8 cellular contexts compared by ENCODE assay signal in genomic region chr22:31496007-31496734, GRCh38. TPM values are rescaled to one million over a fixed set of nuclear protein-coding genes. Genes with fewer than 3 reads are reported as not detected.
DNase-seq lines count a peak whose midpoint lies in the region; ATAC-seq and TF ChIP-seq lines count a peak whose summit lies in the region.

A gene with protein sequence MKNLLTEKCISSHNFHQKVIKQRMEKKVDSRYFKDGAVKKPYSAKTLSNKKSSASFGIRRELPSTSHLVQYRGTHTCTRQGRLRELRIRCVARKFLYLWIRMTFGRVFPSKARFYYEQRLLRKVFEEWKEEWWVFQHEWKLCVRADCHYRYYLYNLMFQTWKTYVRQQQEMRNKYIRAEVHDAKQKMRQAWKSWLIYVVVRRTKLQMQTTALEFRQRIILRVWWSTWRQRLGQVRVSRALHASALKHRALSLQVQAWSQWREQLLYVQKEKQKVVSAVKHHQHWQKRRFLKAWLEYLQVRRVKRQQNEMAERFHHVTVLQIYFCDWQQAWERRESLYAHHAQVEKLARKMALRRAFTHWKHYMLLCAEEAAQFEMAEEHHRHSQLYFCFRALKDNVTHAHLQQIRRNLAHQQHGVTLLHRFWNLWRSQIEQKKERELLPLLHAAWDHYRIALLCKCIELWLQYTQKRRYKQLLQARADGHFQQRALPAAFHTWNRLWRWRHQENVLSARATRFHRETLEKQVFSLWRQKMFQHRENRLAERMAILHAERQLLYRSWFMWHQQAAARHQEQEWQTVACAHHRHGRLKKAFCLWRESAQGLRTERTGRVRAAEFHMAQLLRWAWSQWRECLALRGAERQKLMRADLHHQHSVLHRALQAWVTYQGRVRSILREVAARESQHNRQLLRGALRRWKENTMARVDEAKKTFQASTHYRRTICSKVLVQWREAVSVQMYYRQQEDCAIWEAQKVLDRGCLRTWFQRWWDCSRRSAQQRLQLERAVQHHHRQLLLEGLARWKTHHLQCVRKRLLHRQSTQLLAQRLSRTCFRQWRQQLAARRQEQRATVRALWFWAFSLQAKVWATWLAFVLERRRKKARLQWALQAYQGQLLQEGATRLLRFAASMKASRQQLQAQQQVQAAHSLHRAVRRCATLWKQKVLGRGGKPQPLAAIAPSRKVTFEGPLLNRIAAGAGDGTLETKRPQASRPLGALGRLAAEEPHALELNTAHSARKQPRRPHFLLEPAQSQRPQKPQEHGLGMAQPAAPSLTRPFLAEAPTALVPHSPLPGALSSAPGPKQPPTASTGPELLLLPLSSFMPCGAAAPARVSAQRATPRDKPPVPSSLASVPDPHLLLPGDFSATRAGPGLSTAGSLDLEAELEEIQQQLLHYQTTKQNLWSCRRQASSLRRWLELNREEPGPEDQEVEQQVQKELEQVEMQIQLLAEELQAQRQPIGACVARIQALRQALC (plus strand): TSS chr22:31496536. CDS start chr22:31508285, 11,749 bp downstream.

- TF ChIP-seq CTCF in GM12865 (IDR thresholded peaks at IDR 0.05; ENCODE audit: insufficient read depth, low read depth, low read length, missing control alignments) (peak; percentile 22), SU-DHL-6 (IDR thresholded peaks at IDR 0.05; ENCODE audit: insufficient read depth, low read length, poor library complexity, severe bottlenecking) (peak; percentile 31), parathyroid adenoma (IDR thresholded peaks at IDR 0.05) (peak; percentile 18), tibial nerve (IDR thresholded peaks at IDR 0.05) (peak in 3 of 5 experiments; percentile 25 to 33 (median 26))

- H3K79me2 ChIP-seq in SU-DHL-6 (ENCODE audit: insufficient read depth, low read length) (peaks cover 36% of the 10 kb centered on the region), parathyroid adenoma (no peaks in the 10 kb centered on the region)

- H3K27me3 ChIP-seq in SU-DHL-6 (ENCODE audit: low read length), result no peaks in the 10 kb centered on the region
- H3K27me3 ChIP-seq in parathyroid adenoma (ENCODE audit: control insufficient read depth, insufficient read depth, low read length), result no peaks in the 10 kb centered on the region
- H3K27me3 ChIP-seq in tibial nerve, result no peaks in the 10 kb centered on the region

- H3K9me2 ChIP-seq in SU-DHL-6 (replicated peaks; ENCODE audit: insufficient read depth, low read length), result no peaks in the 10 kb centered on the region

- H3K9ac ChIP-seq in SU-DHL-6 (ENCODE audit: low read length) (peak within 1 kb of the TSS; percentile 75), parathyroid adenoma (no peak within 1 kb of the TSS)

- WGBS in tibial nerve, 2 donors, result 1% methylated on average over 35 to 62 of the region's 70 CpGs

- H3K36me3 ChIP-seq in SU-DHL-6 (ENCODE audit: low read length) (no peaks in the 10 kb centered on the region), parathyroid adenoma (ENCODE audit: control insufficient read depth, insufficient read depth, low read length) (no peaks in the 10 kb centered on the region), tibial nerve (peaks cover 0 to 8% (median 0%) of the 10 kb centered on the region in 3 donors)

- peak in 1 of 2 donors; percentile 43 for TF ChIP-seq POLR2A in tibial nerve (IDR thresholded peaks at IDR 0.05)

- H3K4me1 ChIP-seq in parathyroid adenoma (no peaks in the 10 kb centered on the region), tibial nerve (peaks cover 0 to 28% (median 1%) of the 10 kb centered on the region in 4 donors)

- H3K27ac ChIP-seq in SU-DHL-6 (ENCODE audit: low read depth, low read length) (peak within 1 kb of the TSS; percentile 93), parathyroid adenoma (peak within 1 kb of the TSS; percentile 75), tibial nerve (peak within 1 kb of the TSS; percentile 57 to 88 (median 78))

- intact Hi-C loops in Right ventricle myocardium superior (cut with DNase I), result loop anchor here (2.0 to 5.0 kb wide), 2 partner anchors 97 to 149 kb away; partner anchors contain the start of genes DRG1 and PATZ1

- DNase-seq in GM12865 (ENCODE audit: low read depth) (peak; percentile 98), NCI-H1105 (lab: John Stamatoyannopoulos, UW) (peak; percentile 88), Right ventricle myocardium superior (peak; percentile 96), tibial nerve (ENCODE audit: low spot score in 2 of 2) (peak; percentile 80 to 84)
- DNase-seq in activated naive CD8-positive, alpha-beta T cell treated with anti-CD3 and anti-CD28 coated beads, Interleukin-2, amount 50 U/mL, for 16 hours (ENCODE audit: low read depth, low spot score), result peak; percentile 91

- TF ChIP-seq EP300 in tibial nerve (IDR thresholded peaks at IDR 0.05), result peak; percentile 63 to 83

- H3K9me3 ChIP-seq in SU-DHL-6 (ENCODE audit: insufficient read depth, low read length), result no peaks in the 10 kb centered on the region
- no peaks in the 10 kb centered on the region for H3K9me3 ChIP-seq in parathyroid adenoma (ENCODE audit: control insufficient read depth, low read length)
- no peaks in the 10 kb centered on the region for H3K9me3 ChIP-seq in tibial nerve

- H3K4me2 ChIP-seq in SU-DHL-6 (ENCODE audit: low read depth, low read length, poor library complexity, severe bottlenecking), result peak within 1 kb of the TSS; percentile 100
- peak within 1 kb of the TSS; percentile 94 for H3K4me2 ChIP-seq in parathyroid adenoma (ENCODE audit: low read length)

- ATAC-seq in HG02642 (IDR thresholded peaks at IDR 0.05; ENCODE audit: poor library complexity, unreplicated experiment), result peak; percentile 75
- ATAC-seq in Right ventricle myocardium superior (ENCODE audit: poor library complexity), result peak; percentile 99

- H2AFZ ChIP-seq in SU-DHL-6 (ENCODE audit: low read depth, low read length, severe bottlenecking), result peak within 1 kb of the TSS; percentile 88
- H2AFZ ChIP-seq in parathyroid adenoma, result peak within 1 kb of the TSS; percentile 88

- H3F3A ChIP-seq in SU-DHL-6 (ENCODE audit: insufficient read depth), result peaks cover 46% of the 10 kb centered on the region

- H4K20me1 ChIP-seq in SU-DHL-6 (ENCODE audit: low read depth, low read length), result no peaks in the 10 kb centered on the region

- H3K4me3 ChIP-seq in GM12865 (ENCODE audit: low read depth, low read length) (peak within 1 kb of the TSS; percentile 95), SU-DHL-6 (ENCODE audit: insufficient read depth, low read length, poor library complexity, severe bottlenecking) (peak within 1 kb of the TSS; percentile 89), parathyroid adenoma (ENCODE audit: low read depth, low read length) (peak within 1 kb of the TSS; percentile 88), tibial nerve (peak within 1 kb of the TSS; percentile 66 to 97 (median 70))

RNA-seq across cellular contexts. Expression of the gene that starts here (rescaled TPM):
- 5.7 TPM for total RNA-seq in Right ventricle myocardium superior
- 10 to 100 TPM; 30.4 to 66.9 (median 49.5) TPM for total RNA-seq in tibial nerve

Comparison
In these comparisons a context has a peak if more than half of its experiments do, and no peak if none do; other contexts are left out.
1. Peak in every context shown above with its lines: DNase-seq, ATAC-seq, H3K4me3 ChIP-seq and H3K27ac ChIP-seq.